21 cellular contexts compared by ENCODE assay signal in genomic region chr9:115328677-115329076, GRCh38.
"Had no signal": no experiment of that assay in that cellular context is flagged by ENCODE, and none has a peak within 500 bp of the region (broad histone marks: within the 10 kb centered on the region; RNA-seq: fewer than 3 reads in every experiment).

No MANE protein-coding gene starts in this region.

- H2AFZ ChIP-seq: hepatocyte had no signal

- H3K79me2 ChIP-seq: hepatocyte had no signal

- H3K4me3 ChIP-seq: hepatocyte, lower lobe of right lung, pancreas, psoas muscle, right atrium auricular region, tibial nerve had no signal

- H3K4me2 ChIP-seq: hepatocyte had no signal

- H3K4me3 Mint-ChIP-seq: activated CD4-positive, alpha-beta memory T cell treated with anti-CD3 and anti-CD28 coated beads for 36 hours; activated naive CD8-positive, alpha-beta T cell treated with anti-CD3 and anti-CD28 coated beads for 36 hours; immature natural killer cell; naive thymus-derived CD4-positive, alpha-beta T cell; stimulated activated naive CD8-positive, alpha-beta T cell treated with anti-CD3 and anti-CD28 coated beads, Interleukin-15, Interleukin-2, amounts not matched to agents 100 ng/mL and 50 ng/mL, for 24 hours had no signal

- H3K27me3 ChIP-seq: hepatocyte, pancreas, right atrium auricular region, tibial nerve had no signal

- DNase-seq: activated CD4-positive, alpha-beta memory T cell treated with anti-CD3 and anti-CD28 coated beads for 36 hours; activated CD4-positive, alpha-beta T cell treated with anti-CD3 and anti-CD28 coated beads for 4 hours; activated CD4-positive, CD25-positive, alpha-beta regulatory T cell; activated naive CD4-positive, alpha-beta T cell treated with Interleukin-2 at 50 U/mL for 16 hours; activated naive CD8-positive, alpha-beta T cell treated with anti-CD3 and anti-CD28 coated beads for 36 hours; activated T-cell treated with anti-CD3 and anti-CD28 coated beads, Interleukin-2, amount 50 U/mL, for 48 hours; amniotic stem cell; cerebellar nuclear complex; glutamatergic neuron; immature natural killer cell; lower lobe of right lung; naive thymus-derived CD4-positive, alpha-beta T cell; pancreas; stimulated activated CD4-positive, alpha-beta T cell treated with anti-CD3 and anti-CD28 coated beads, Interleukin-1b, Interleukin-23, amount 100 ng/mL, for 48 hours; T-helper 1 cell had no signal

- H3K9me3 Mint-ChIP-seq: activated CD4-positive, alpha-beta memory T cell treated with anti-CD3 and anti-CD28 coated beads for 36 hours; activated naive CD8-positive, alpha-beta T cell treated with anti-CD3 and anti-CD28 coated beads for 36 hours; stimulated activated naive CD8-positive, alpha-beta T cell treated with anti-CD3 and anti-CD28 coated beads, Interleukin-15, Interleukin-2, amounts not matched to agents 100 ng/mL and 50 ng/mL, for 24 hours had no signal

- H3K27me3 Mint-ChIP-seq: activated naive CD8-positive, alpha-beta T cell treated with anti-CD3 and anti-CD28 coated beads for 36 hours; stimulated activated naive CD8-positive, alpha-beta T cell treated with anti-CD3 and anti-CD28 coated beads, Interleukin-15, Interleukin-2, amounts not matched to agents 100 ng/mL and 50 ng/mL, for 24 hours had no signal

- H3K36me3 ChIP-seq: lower lobe of right lung, pancreas, right atrium auricular region, tibial nerve had no signal

- H3K9me3 ChIP-seq: lower lobe of right lung, pancreas, psoas muscle, right atrium auricular region, tibial nerve had no signal

- H3K4me1 Mint-ChIP-seq: activated naive CD8-positive, alpha-beta T cell treated with anti-CD3 and anti-CD28 coated beads for 36 hours; immature natural killer cell; naive thymus-derived CD4-positive, alpha-beta T cell had no signal

- H3K4me1 ChIP-seq: lower lobe of right lung, pancreas, psoas muscle had no signal

- H3K27ac Mint-ChIP-seq: activated CD4-positive, alpha-beta memory T cell treated with anti-CD3 and anti-CD28 coated beads for 36 hours; activated naive CD8-positive, alpha-beta T cell treated with anti-CD3 and anti-CD28 coated beads for 36 hours; immature natural killer cell; naive thymus-derived CD4-positive, alpha-beta T cell; stimulated activated naive CD8-positive, alpha-beta T cell treated with anti-CD3 and anti-CD28 coated beads, Interleukin-15, Interleukin-2, amounts not matched to agents 100 ng/mL and 50 ng/mL, for 24 hours had no signal

- H3K36me3 Mint-ChIP-seq: activated CD4-positive, alpha-beta memory T cell treated with anti-CD3 and anti-CD28 coated beads for 36 hours; activated naive CD8-positive, alpha-beta T cell treated with anti-CD3 and anti-CD28 coated beads for 36 hours; immature natural killer cell; naive thymus-derived CD4-positive, alpha-beta T cell had no signal

- ATAC-seq: left lobe of liver; lower lobe of right lung; naive thymus-derived CD4-positive, alpha-beta T cell; psoas muscle had no signal

- H3K27ac ChIP-seq: hepatocyte, lower lobe of right lung, pancreas, psoas muscle, right atrium auricular region, tibial nerve had no signal
